25 cellular contexts compared by ENCODE assay signal in the genomic region with DNA sequence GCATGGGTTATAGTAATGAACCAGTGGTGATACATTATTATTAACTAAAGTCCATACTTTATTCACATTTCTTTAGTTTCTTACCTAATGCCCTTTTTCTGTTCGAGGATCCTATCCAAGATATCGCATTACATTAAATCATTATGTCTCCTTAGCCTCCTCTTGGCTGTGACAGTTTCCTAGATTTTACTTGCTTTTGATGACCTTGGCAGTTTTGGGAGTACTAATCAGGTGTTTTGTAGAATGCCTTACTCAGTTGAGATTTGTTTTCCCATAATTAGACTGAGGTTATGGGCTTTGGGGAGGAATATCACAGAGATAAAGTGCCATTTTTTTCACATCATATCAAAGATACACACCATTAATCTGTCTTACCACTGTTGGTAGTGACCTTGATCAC. TPM values are rescaled to one million over a fixed set of nuclear protein-coding genes. Genes with fewer than 3 reads are reported as not detected.
DNase-seq lines count a peak whose midpoint lies in the region; ATAC-seq, FAIRE-seq and TF ChIP-seq lines count a peak whose summit lies in the region.
"Had no signal": no experiment of that assay in that cellular context is flagged by ENCODE, and none has a peak within 500 bp of the region (broad histone marks: within the 10 kb centered on the region; RNA-seq: fewer than 3 reads in every experiment).

No MANE protein-coding gene starts in this region.

- no peaks in the 10 kb centered on the region for H3K27me3 ChIP-seq in HepG2 (ENCODE audit: control insufficient read depth in 1 of 2, insufficient read depth in 2 of 2, low read length in 2 of 2)
- no peaks in the 10 kb centered on the region for H3K27me3 ChIP-seq in right lobe of liver
- H3K27me3 ChIP-seq: BE2C, BLaER1 had no signal

- no peak for FAIRE-seq in HepG2 (lab: Jason Lieb, UNC)
- no peak for FAIRE-seq in A549 (lab: Jason Lieb, UNC)
- peak; percentile 9 for FAIRE-seq in GM18507 (lab: Jason Lieb, UNC)
- FAIRE-seq: GM12891 had no signal

- POLR2A ChIA-PET in HepG2 (lab: Yijun Ruan, JAX): no interaction called here
- POLR2A ChIA-PET in A549 (lab: Yijun Ruan, JAX): no interaction called here

- TF ChIP-seq EP300 in HepG2 (IDR thresholded peaks at IDR 0.05; ENCODE audit: low read depth in 2 of 2, low read length in 2 of 2): no peak
- TF ChIP-seq EP300 in HepG2 (CRISPR knock-in tag; IDR thresholded peaks at IDR 0.05; ENCODE audit: borderline replicate concordance): no peak
- TF ChIP-seq EP300 in A549 (IDR thresholded peaks at IDR 0.05): no peak

- no peak overlapping the region for H3K4me2 ChIP-seq in HepG2 (ENCODE audit: low read depth, low read length)
- no peak overlapping the region for H3K4me2 ChIP-seq in A549
- H3K4me2 ChIP-seq: BLaER1 had no signal

- no peak overlapping the region for H3K9ac ChIP-seq in HepG2 (ENCODE audit: insufficient read depth, low read depth, low read length)
- H3K9ac ChIP-seq: BLaER1 had no signal

- no peaks in the 10 kb centered on the region for H4K20me1 ChIP-seq in HepG2 (ENCODE audit: insufficient read depth, low read length)

- no peak overlapping the region for H3K27ac ChIP-seq in HepG2 (ENCODE audit: extremely low read length, insufficient read depth, low read length)
- H3K27ac ChIP-seq in right lobe of liver: no peak overlapping the region
- H3K27ac ChIP-seq in A549: no peak overlapping the region
- H3K27ac ChIP-seq: BLaER1 had no signal

- DNase-seq in HepG2 (ENCODE audit: low spot score) (no peak), right lobe of liver (no peak), A549 (ENCODE audit: low read depth in 1 of 2, low spot score in 1 of 2) (no peak), GM18507 (ENCODE audit: extremely low spot score, insufficient read length, low read depth) (no peak), NOMO-1 treated with dmso at 0.1 percent for 144 hours (lab: John Stamatoyannopoulos, UW; ENCODE audit: unreplicated experiment) (no peak), NCI-H2171 (lab: John Stamatoyannopoulos, UW) (no peak)
- DNase-seq: 8988T; ACHN; BE2C; C1 segment of cervical spinal cord; CD4-positive, alpha-beta memory T cell; CD4-positive, CD25-positive, alpha-beta regulatory T cell; CD8-positive, alpha-beta memory T cell; COR-L47; DMS 273 treated with DMSO at 0.1 percent for 48 hours; DMS153; DMS53; DMS79; DND-41; EL; GF-D8 had no signal

- peaks cover 17% of the 10 kb centered on the region for H3K79me2 ChIP-seq in HepG2 (ENCODE audit: insufficient read depth, low read length)

- BruUV-seq in HepG2 (replicated peaks; lab: Mats Ljungman, UMichigan): no TSS peak

- CTCF ChIA-PET in HepG2 (lab: Yijun Ruan, JAX; ENCODE audit: low intra/inter-chr PET ratio, low total read pairs) (no interaction called here), A549 (lab: Yijun Ruan, JAX) (interaction anchor here (0.6 kb wide), 1 partner anchor 96 kb away, joined by 3 read pairs; no protein-coding TSS in a partner anchor)

- TF ChIP-seq RAD21 in HepG2 (CRISPR knock-in tag; IDR thresholded peaks at IDR 0.05): no peak
- TF ChIP-seq RAD21 in A549 (conservative IDR thresholded peaks at IDR 0.05 in 1 of 2, IDR thresholded peaks at IDR 0.05 in 1 of 2): no peak

- 100% methylated on average over 2 of the region's 2 CpGs for WGBS in HepG2 (ENCODE audit: low lambda C conversion rate)
- 91% methylated on average over 2 of the region's 2 CpGs for WGBS in right lobe of liver (ENCODE audit: insufficient coverage, low coverage, low lambda C conversion rate, missing lambda C conversion rate)
- WGBS in A549 (ENCODE audit: missing lambda C conversion rate): 92% methylated on average over 2 of the region's 2 CpGs

- no peak overlapping the region for H2AFZ ChIP-seq in HepG2 (ENCODE audit: low read length)

- no peak for ATAC-seq in HepG2
- no peak for ATAC-seq in right lobe of liver
- no peak for ATAC-seq in A549
- ATAC-seq in HG03457 (IDR thresholded peaks at IDR 0.05; ENCODE audit: unreplicated experiment): no peak

- no peak for TF ChIP-seq CTCF in HepG2 (CRISPR knock-in tag; IDR thresholded peaks at IDR 0.05)
- no peak for TF ChIP-seq CTCF in right lobe of liver (IDR thresholded peaks at IDR 0.05)
- no peak for TF ChIP-seq CTCF in A549 (IDR thresholded peaks at IDR 0.05)

- in situ Hi-C loops in HepG2 (cut with HindIII; ENCODE audit: extremely low pct_ligation_motif_present, low pct_unique_long_range_greater_than_20kb): no loop called here

- H3K36me3 ChIP-seq in HepG2 (replicated peaks in 1 of 2; ENCODE audit: control insufficient read depth in 1 of 2, insufficient read depth in 2 of 2, low read length in 2 of 2): peaks cover 0 to 1% of the 10 kb centered on the region in 2 experiments; a peak in 2 of 5 replicates
- peaks cover 0 to 3% (median 0%) of the 10 kb centered on the region in 4 donors for H3K36me3 ChIP-seq in right lobe of liver
- H3K36me3 ChIP-seq: BE2C, BLaER1 had no signal

- intact Hi-C loops in HepG2 (cut with micrococcal nuclease; ENCODE audit: unreplicated experiment) (no loop called here), right lobe of liver (cut with DNase I) (no loop called here)

- H3K9me3 ChIP-seq in HepG2 (ENCODE audit: low read length) (no peaks in the 10 kb centered on the region), right lobe of liver (no peaks in the 10 kb centered on the region), A549 (no peaks in the 10 kb centered on the region)
- H3K9me3 ChIP-seq: BE2C, BLaER1 had no signal

- H3K4me1 ChIP-seq in HepG2 (ENCODE audit: insufficient read depth, low read length) (no peaks in the 10 kb centered on the region), right lobe of liver (no peaks in the 10 kb centered on the region), A549 (peaks cover 8% of the 10 kb centered on the region; the same call in 2 of the 3 replicates)

- H3K4me3 ChIP-seq in HepG2 (replicated peaks in 1 of 3; ENCODE audit: insufficient read depth in 1 of 3, low read depth in 2 of 3, low read length in 3 of 3): no peak overlapping the region
- no peak overlapping the region for H3K4me3 ChIP-seq in right lobe of liver
- no peak overlapping the region for H3K4me3 ChIP-seq in A549
- H3K4me3 ChIP-seq: BLaER1 had no signal

- no peak for TF ChIP-seq POLR2A in HepG2 (IDR thresholded peaks at IDR 0.05; ENCODE audit: insufficient read depth in 1 of 2, low read depth in 2 of 2, low read length in 2 of 2)
- TF ChIP-seq POLR2A in right lobe of liver (IDR thresholded peaks at IDR 0.05): no peak
- TF ChIP-seq POLR2A in A549 (IDR thresholded peaks at IDR 0.05; ENCODE audit: low read length): no peak

RNA-seq across cellular contexts. Expression of a gene that starts 5.0 kb away (rescaled TPM):
- total RNA-seq in HepG2 (2016; rRNA removed; fragmentation: Illumina TruSeq; extraction: Trizol): 36.2 and 45.3 TPM in 2 replicates
- total RNA-seq in HepG2 (2016; cell fraction: cytosol; rRNA removed; fragmentation: Illumina TruSeq; extraction: Trizol; ENCODE audit: low read depth): 32.0 and 35.3 TPM in 2 replicates
- 36.6 and 44.0 TPM in 2 replicates for total RNA-seq in HepG2 (2016; cell fraction: insoluble cytoplasmic fraction; rRNA removed; fragmentation: Illumina TruSeq; extraction: Trizol)
- 75.4 and 86.1 TPM in 2 replicates for total RNA-seq in HepG2 (2016; cell fraction: membrane; rRNA removed; fragmentation: Illumina TruSeq; extraction: Trizol)
- 26.6 and 27.0 TPM in 2 replicates for total RNA-seq in HepG2 (2016; cell fraction: nucleus; rRNA removed; fragmentation: Illumina TruSeq; extraction: Trizol)
- 32.6 and 38.7 TPM in 2 replicates for polyA plus RNA-seq in HepG2 (2011; rRNA removed)
- polyA plus RNA-seq in HepG2 (2011; cell fraction: cytosol; rRNA removed): 29.8 and 43.7 TPM in 2 replicates
- 14.9 and 17.0 TPM in 2 replicates for polyA plus RNA-seq in HepG2 (2011; cell fraction: nucleus; rRNA removed)
- polyA plus RNA-seq in HepG2 (2012): 33.7 and 34.6 TPM in 2 replicates
- 31.2 and 34.0 TPM in 2 replicates for polyA plus RNA-seq in HepG2 (2016; cell fraction: cytosol; fragmentation: Illumina TruSeq; extraction: Trizol; ENCODE audit: low read depth)
- polyA plus RNA-seq in HepG2 (2016; cell fraction: insoluble cytoplasmic fraction; fragmentation: Illumina TruSeq; extraction: Trizol; ENCODE audit: low read depth): 39.8 and 40.2 TPM in 2 replicates
- polyA plus RNA-seq in HepG2 (2016; cell fraction: membrane; fragmentation: Illumina TruSeq; extraction: Trizol; ENCODE audit: low read depth): 51.9 and 59.4 TPM in 2 replicates
- polyA plus RNA-seq in HepG2 (2016; cell fraction: nucleus; fragmentation: Illumina TruSeq; extraction: Trizol; ENCODE audit: insufficient read depth, low read depth): 22.2 and 22.8 TPM in 2 replicates
- polyA minus RNA-seq in HepG2 (2011; rRNA and poly(A)+ RNA removed; ENCODE audit: low replicate concordance): 25.9 and 37.5 TPM in 2 replicates
- polyA minus RNA-seq in HepG2 (2011; cell fraction: cytosol; rRNA and poly(A)+ RNA removed): 31.0 and 34.7 TPM in 2 replicates
- polyA minus RNA-seq in HepG2 (2011; cell fraction: nucleus; rRNA and poly(A)+ RNA removed): 48.0 and 50.0 TPM in 2 replicates
- total RNA-seq in right lobe of liver: 10 to 100 TPM; 25.5 to 88.0 (median 42.2) TPM
- 98.6 and 108 TPM in 2 replicates for polyA plus RNA-seq in A549 (2011; rRNA removed)
- polyA plus RNA-seq in A549 (2012; cell fraction: cytosol; rRNA removed): 30.1 and 34.1 TPM in 2 replicates
- 7.9 and 14.7 TPM in 2 replicates for polyA plus RNA-seq in A549 (2012; cell fraction: nucleus; rRNA removed)
- polyA plus RNA-seq in A549 (2017; fragmentation: RNase III; extraction: RNeasy Plus Mini Kit Qiagen cat#74134 plus additional on column Dnase treatment): 51.9 to 63.2 TPM (median 62.4 TPM) in 3 replicates
- polyA minus RNA-seq in A549 (2011; rRNA and poly(A)+ RNA removed): 93.3 and 111 TPM in 2 replicates

RNA-seq across cellular contexts. Expression of a gene that starts 34.8 kb away (rescaled TPM):
- not detected in 2 replicates for total RNA-seq in HepG2 (2016; rRNA removed; fragmentation: Illumina TruSeq; extraction: Trizol)
- not detected in 2 replicates for total RNA-seq in HepG2 (2016; cell fraction: cytosol; rRNA removed; fragmentation: Illumina TruSeq; extraction: Trizol; ENCODE audit: low read depth)
- total RNA-seq in HepG2 (2016; cell fraction: insoluble cytoplasmic fraction; rRNA removed; fragmentation: Illumina TruSeq; extraction: Trizol): not detected in 2 replicates
- not detected in 2 replicates for total RNA-seq in HepG2 (2016; cell fraction: membrane; rRNA removed; fragmentation: Illumina TruSeq; extraction: Trizol)
- total RNA-seq in HepG2 (2016; cell fraction: nucleus; rRNA removed; fragmentation: Illumina TruSeq; extraction: Trizol): not detected in 2 replicates
- polyA plus RNA-seq in HepG2 (2011; rRNA removed): 1.2 and 1.6 TPM in 2 replicates
- polyA plus RNA-seq in HepG2 (2011; cell fraction: cytosol; rRNA removed): 0.63 and 0.91 TPM in 2 replicates
- 0.13 and 0.31 TPM in 2 replicates for polyA plus RNA-seq in HepG2 (2011; cell fraction: nucleus; rRNA removed)
- 0.13 and 1.2 TPM in 2 replicates for polyA plus RNA-seq in HepG2 (2012)
- 0.10 TPM in 1 of 2 replicates, not detected in the other for polyA plus RNA-seq in HepG2 (2016; cell fraction: cytosol; fragmentation: Illumina TruSeq; extraction: Trizol; ENCODE audit: low read depth)
- polyA plus RNA-seq in HepG2 (2016; cell fraction: insoluble cytoplasmic fraction; fragmentation: Illumina TruSeq; extraction: Trizol; ENCODE audit: low read depth): not detected in 2 replicates
- polyA plus RNA-seq in HepG2 (2016; cell fraction: membrane; fragmentation: Illumina TruSeq; extraction: Trizol; ENCODE audit: low read depth): 0.13 TPM in 1 of 2 replicates, not detected in the other
- polyA plus RNA-seq in HepG2 (2016; cell fraction: nucleus; fragmentation: Illumina TruSeq; extraction: Trizol; ENCODE audit: insufficient read depth, low read depth): not detected in 2 replicates
- polyA minus RNA-seq in HepG2 (2011; rRNA and poly(A)+ RNA removed; ENCODE audit: low replicate concordance): 0.50 and 1.8 TPM in 2 replicates
- 0.49 and 0.62 TPM in 2 replicates for polyA minus RNA-seq in HepG2 (2011; cell fraction: cytosol; rRNA and poly(A)+ RNA removed)
- polyA minus RNA-seq in HepG2 (2011; cell fraction: nucleus; rRNA and poly(A)+ RNA removed): 1.2 TPM in 2 replicates
- total RNA-seq in right lobe of liver: 1 to 10 TPM in 4 of 6 experiments, under 1 TPM in 1, not detected in 1; 0.29 to 2.8 (median 1.2) TPM
- polyA plus RNA-seq in A549 (2011; rRNA removed): 38.5 and 45.1 TPM in 2 replicates
- polyA plus RNA-seq in A549 (2012; cell fraction: cytosol; rRNA removed): 5.4 TPM in 2 replicates
- polyA plus RNA-seq in A549 (2012; cell fraction: nucleus; rRNA removed): 1.1 and 1.9 TPM in 2 replicates
- polyA plus RNA-seq in A549 (2017; fragmentation: RNase III; extraction: RNeasy Plus Mini Kit Qiagen cat#74134 plus additional on column Dnase treatment): 9.2 to 10.9 TPM (median 10.4 TPM) in 3 replicates
- polyA minus RNA-seq in A549 (2011; rRNA and poly(A)+ RNA removed): 4.4 and 5.7 TPM in 2 replicates
- total RNA-seq: A673 had no signal
